Comparison of ENCODE assay signal across 8 cellular contexts in genomic region chr11:87097582-87097981, GRCh38. TPM values are rescaled to one million over a fixed set of nuclear protein-coding genes. Genes with fewer than 3 reads are reported as not detected.
DNase-seq lines count a peak whose midpoint lies in the region; ATAC-seq, FAIRE-seq and TF ChIP-seq lines count a peak whose summit lies in the region.

No MANE protein-coding gene starts in this region.

- H3K9me3 ChIP-seq in PC-3 (ENCODE audit: low read length) (no peaks in the 10 kb centered on the region), astrocyte (ENCODE audit: insufficient read depth, low read depth, low read length) (no peaks in the 10 kb centered on the region)

- CTCF ChIA-PET in PC-3 (lab: Charles Lee) = interaction anchor here (0.6 to 1.0 kb wide), 5 partner anchors 66 to 721 kb away, joined by 3 to 7 read pairs (median 4); no protein-coding TSS in a partner anchor

- no peaks in the 10 kb centered on the region for H3K4me1 Mint-ChIP-seq in astrocyte (ENCODE audit: low read depth, unreplicated experiment)

- POLR2A ChIA-PET in PC-3 (lab: Charles Lee; ENCODE audit: unreplicated experiment) = interaction anchor here (0.7 kb wide), 1 partner anchor 1321 kb away, joined by 3 read pairs; no protein-coding TSS in a partner anchor

- ATAC-seq in HG03354 (IDR thresholded peaks at IDR 0.05; ENCODE audit: poor library complexity, severe bottlenecking, unreplicated experiment) (peak; percentile 99), PC-3 (peak; percentile 79; the same call in 1 of the 2 replicates)

- H3K36me3 ChIP-seq in PC-3 (ENCODE audit: low read depth, low read length) (no peaks in the 10 kb centered on the region), astrocyte (ENCODE audit: insufficient read depth, low read length) (peaks cover 5% of the 10 kb centered on the region)

- no peaks in the 10 kb centered on the region for H4K20me1 ChIP-seq in PC-3 (ENCODE audit: low read length)
- no peaks in the 10 kb centered on the region for H4K20me1 ChIP-seq in astrocyte (ENCODE audit: insufficient read depth, low read length)

- H3K27ac Mint-ChIP-seq in astrocyte (ENCODE audit: unreplicated experiment) = no peak overlapping the region

- 0 out of 2 replicates have a peak overlapping the region, but pooled peaks have one; percentile 6 for H2AFZ ChIP-seq in PC-3 (ENCODE audit: low read length)
- no peak overlapping the region for H2AFZ ChIP-seq in astrocyte (ENCODE audit: low read depth, low read length)

- FAIRE-seq in GM19239 (lab: Jason Lieb, UNC) (peak; percentile 89), astrocyte (lab: Jason Lieb, UNC) (peak; percentile 66), islet of Langerhans (lab: Jason Lieb, UNC) (peak; percentile 9)

- H3F3A ChIP-seq in PC-3 (ENCODE audit: low read length, unreplicated experiment) = no peaks in the 10 kb centered on the region

- peak; percentile 94 for TF ChIP-seq CTCF in PC-3 (conservative IDR thresholded peaks at IDR 0.05; ENCODE audit: low read depth, low read length)
- TF ChIP-seq CTCF in astrocyte (IDR thresholded peaks at IDR 0.05; ENCODE audit: insufficient read depth, low read depth, low read length) = peak; percentile 66

- H3K79me2 ChIP-seq in PC-3 (ENCODE audit: low read length) (no peaks in the 10 kb centered on the region), astrocyte (ENCODE audit: insufficient read depth, low read length) (no peaks in the 10 kb centered on the region)

- peaks cover 7% of the 10 kb centered on the region for H3K36me3 Mint-ChIP-seq in astrocyte (ENCODE audit: low read depth, unreplicated experiment)

- H3K27ac ChIP-seq in PC-3 (ENCODE audit: low read length) = no peak overlapping the region
- no peak overlapping the region for H3K27ac ChIP-seq in astrocyte (ENCODE audit: low read depth, low read length)

- BruUV-seq in PC-3 (replicated peaks; lab: Mats Ljungman, UMichigan) = no TSS peak

- no peaks in the 10 kb centered on the region for H3K27me3 Mint-ChIP-seq in astrocyte (ENCODE audit: low read depth, unreplicated experiment)

- H3K4me1 ChIP-seq in PC-3 (ENCODE audit: insufficient read depth, low read length) (no peaks in the 10 kb centered on the region), astrocyte (ENCODE audit: insufficient read depth, low read length) (no peaks in the 10 kb centered on the region)

- intact Hi-C loops in PC-3 (cut with micrococcal nuclease) = loop anchor here (2.0 to 5.0 kb wide), 4 partner anchors 59 to 155 kb away; no protein-coding TSS in a partner anchor

- DNase-seq in DMS114 treated with DMSO at 0.1 percent for 48 hours (lab: John Stamatoyannopoulos, UW; ENCODE audit: unreplicated experiment) = peak; percentile 7
- DNase-seq in GM19239 (ENCODE audit: insufficient read length, low spot score) = peak; percentile 4
- peak; percentile 76 for DNase-seq in PC-3
- DNase-seq in astrocyte (ENCODE audit: low read depth) = peak; percentile 4
- DNase-seq in stimulated activated CD8-positive, alpha-beta memory T cell treated with anti-CD3 and anti-CD28 coated beads, Interleukin-12 subunit alpha, Interleukin-12 subunit beta, amount 100 ng/mL, for 1 hour (ENCODE audit: low read depth) = peak; percentile 1
- no peak for DNase-seq in hippocampal formation (lab: John Stamatoyannopoulos, UW)

- no peaks in the 10 kb centered on the region for H3K9me3 Mint-ChIP-seq in astrocyte (ENCODE audit: unreplicated experiment)

- H3K4me3 ChIP-seq in PC-3 (ENCODE audit: low read length) (no peak overlapping the region), astrocyte (ENCODE audit: insufficient read depth, low read depth, low read length) (no peak overlapping the region)

- H3K4me2 ChIP-seq in PC-3 (ENCODE audit: low read length) (no peak overlapping the region), astrocyte (ENCODE audit: low read length) (no peak overlapping the region)

- H3K27me3 ChIP-seq in PC-3 (ENCODE audit: low read length) (no peaks in the 10 kb centered on the region), astrocyte (ENCODE audit: insufficient read depth, low read length) (no peaks in the 10 kb centered on the region)

- H3K4me3 Mint-ChIP-seq in astrocyte (ENCODE audit: unreplicated experiment) = no peak overlapping the region

- H3K9me2 ChIP-seq in PC-3 (replicated peaks; ENCODE audit: low read length) = no peaks in the 10 kb centered on the region

- H3K9ac ChIP-seq in PC-3 (ENCODE audit: low read length) (no peak overlapping the region), astrocyte (ENCODE audit: low read length) (no peak overlapping the region)

RNA-seq across cellular contexts. Expression of gene TMEM135, which starts 59.8 kb away (rescaled TPM):
- total RNA-seq in PC-3 (2014; rRNA removed) (14.0 and 20.2 TPM in 2 replicates), astrocyte (20.6 and 30.2 TPM in 2 replicates)

Comparison
In these comparisons a context has a peak if more than half of its experiments do, and no peak if none do; other contexts are left out.
1. DNase-seq: peak in DMS114 treated with DMSO at 0.1 percent for 48 hours (single experiment), GM19239 (single experiment), PC-3 (single experiment), astrocyte (single experiment) and stimulated activated CD8-positive, alpha-beta memory T cell treated with anti-CD3 and anti-CD28 coated beads, Interleukin-12 subunit alpha, Interleukin-12 subunit beta, amount 100 ng/mL, for 1 hour (single experiment); none in hippocampal formation (0 of 2).